Comparison of ENCODE assay signal across 9 cellular contexts in the genomic region with DNA sequence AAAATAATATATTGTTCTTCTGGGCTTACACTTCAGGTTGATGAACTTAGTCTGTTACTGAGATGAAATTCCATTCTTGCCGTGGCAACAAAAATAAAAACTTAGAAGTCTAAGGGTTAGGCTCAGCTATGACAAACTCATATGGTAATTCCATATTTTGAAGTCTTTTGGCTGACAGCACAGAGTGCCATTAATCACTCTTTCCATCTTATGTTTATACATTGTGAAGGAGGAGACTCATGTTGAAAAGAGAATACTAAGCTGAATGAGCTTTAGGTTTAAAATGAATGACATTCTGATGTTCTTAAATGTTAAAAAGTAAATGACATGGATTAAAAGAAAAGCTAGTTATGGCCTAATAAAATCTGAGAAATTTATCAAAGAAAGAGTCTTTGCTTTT.
"Had no signal": no experiment of that assay in that cellular context is flagged by ENCODE, and none has a peak within 500 bp of the region (broad histone marks: within the 10 kb centered on the region; RNA-seq: fewer than 3 reads in every experiment).

No MANE protein-coding gene starts in this region.

- H3K4me3 Mint-ChIP-seq: H9 had no signal

- H3K9ac ChIP-seq: GM23248, KMS-11 had no signal

- H3K27ac ChIP-seq: GM23248, KMS-11 had no signal

- DNase-seq: GM23248, GOT3, H9, HCEC 1CT, IMR-90, KBM-7 had no signal

- H3K4me2 ChIP-seq: KMS-11 had no signal

- H3K4me1 Mint-ChIP-seq: H9 had no signal

- H3K9me3 Mint-ChIP-seq: H9 had no signal

- H3K27ac Mint-ChIP-seq: H9 had no signal

- H3K4me3 ChIP-seq: GM23248 had no signal

- FAIRE-seq: H54, HTR-8/SVneo had no signal

- H2AFZ ChIP-seq: GM23248 had no signal
